ENCODE assay signal across 12 cellular contexts in genomic region chr5:151251001-151251551, GRCh38. TPM values are rescaled to one million over a fixed set of nuclear protein-coding genes. Genes with fewer than 3 reads are reported as not detected.
DNase-seq lines count a peak whose midpoint lies in the region; ATAC-seq, FAIRE-seq and TF ChIP-seq lines count a peak whose summit lies in the region.
"Had no signal": no experiment of that assay in that cellular context is flagged by ENCODE, and none has a peak within 500 bp of the region (broad histone marks: within the 10 kb centered on the region; RNA-seq: fewer than 3 reads in every experiment).

No MANE protein-coding gene starts in this region.

- no peak for TF ChIP-seq CTCF in Peyer's patch (IDR thresholded peaks at IDR 0.05)

- H3K27me3 Mint-ChIP-seq in activated naive CD8-positive, alpha-beta T cell treated with anti-CD3 and anti-CD28 coated beads, Interleukin-2, amount 10 ng/mL, durations not matched to agents 7 days and 5 days = no peaks in the 10 kb centered on the region

- H3K27ac ChIP-seq in Peyer's patch (peak overlapping the region; percentile 35 to 89 (median 77)), small intestine (ENCODE audit: low read depth in 1 of 2, low read length in 1 of 2) (peak overlapping the region; percentile 13 to 18)

- POLR2A ChIA-PET in activated naive CD8-positive, alpha-beta T cell treated with anti-CD3 and anti-CD28 coated beads, Interleukin-2, amount 10 ng/mL, durations not matched to agents 7 days and 5 days (lab: Charles Lee) = interaction anchor here (2.7 kb wide), 1 partner anchor 36 kb away, joined by 31 read pairs; no protein-coding TSS in a partner anchor

- FAIRE-seq in GM12892 (lab: Jason Lieb, UNC) (peak; percentile 65), small intestine (lab: Jason Lieb, UNC) (peak; percentile 5)
- FAIRE-seq: bronchial epithelial cell had no signal

- H3K4me3 Mint-ChIP-seq in activated naive CD8-positive, alpha-beta T cell treated with anti-CD3 and anti-CD28 coated beads, Interleukin-2, amount 10 ng/mL, durations not matched to agents 7 days and 5 days = peak overlapping the region; percentile 58

- WGBS in small intestine, 3 donors = 22 to 64% (median 33%) methylated on average over 5 of the region's 5 CpGs

- peak overlapping the region; percentile 76 for H3K27ac Mint-ChIP-seq in activated naive CD8-positive, alpha-beta T cell treated with anti-CD3 and anti-CD28 coated beads, Interleukin-2, amount 10 ng/mL, durations not matched to agents 7 days and 5 days

- peaks cover 2% of the 10 kb centered on the region for H3K36me3 Mint-ChIP-seq in activated naive CD8-positive, alpha-beta T cell treated with anti-CD3 and anti-CD28 coated beads, Interleukin-2, amount 10 ng/mL, durations not matched to agents 7 days and 5 days

- H3K9me3 ChIP-seq in Peyer's patch = no peaks in the 10 kb centered on the region
- no peaks in the 10 kb centered on the region for H3K9me3 ChIP-seq in small intestine (ENCODE audit: control insufficient read depth, low read depth)

- H3K36me3 ChIP-seq in Peyer's patch (no peaks in the 10 kb centered on the region), small intestine (ENCODE audit: control insufficient read depth in 2 of 2, insufficient read depth in 2 of 2, low read length in 2 of 2) (no peaks in the 10 kb centered on the region)

- H3K27me3 ChIP-seq in Peyer's patch (no peaks in the 10 kb centered on the region), small intestine (ENCODE audit: control insufficient read depth in 2 of 2, insufficient read depth in 2 of 2, low read length in 2 of 2) (no peaks in the 10 kb centered on the region)

- DNase-seq in GM12892 (ENCODE audit: insufficient read length) (no peak), Peyer's patch (peak in 1 of 3 donors; percentile 62), small intestine (peak; percentile 92), NOMO-1 (lab: John Stamatoyannopoulos, UW; ENCODE audit: unreplicated experiment in 2 of 2) (no peak), islet precursor cell (no peak)
- DNase-seq in activated naive CD8-positive, alpha-beta T cell treated with anti-CD3 and anti-CD28 coated beads, Interleukin-2, amount 10 ng/mL, durations not matched to agents 7 days and 5 days = no peak
- DNase-seq: kidney glomerular epithelial cell, NCI-H1105 treated with DMSO at 0.1 percent for 48 hours had no signal

- H3K4me1 Mint-ChIP-seq in activated naive CD8-positive, alpha-beta T cell treated with anti-CD3 and anti-CD28 coated beads, Interleukin-2, amount 10 ng/mL, durations not matched to agents 7 days and 5 days = peaks cover 24% of the 10 kb centered on the region

- H3K4me3 ChIP-seq in Peyer's patch = peak overlapping the region in 1 of 4 donors; percentile 7
- H3K4me3 ChIP-seq in small intestine (ENCODE audit: low read depth in 1 of 2, low read length in 2 of 2) = peak overlapping the region in 1 of 2 donors; percentile 7

- ATAC-seq in activated naive CD8-positive, alpha-beta T cell treated with anti-CD3 and anti-CD28 coated beads, Interleukin-2, amount 10 ng/mL, durations not matched to agents 7 days and 5 days (ENCODE audit: low read depth) = no peak
- no peak for ATAC-seq in HG03045 (IDR thresholded peaks at IDR 0.05; ENCODE audit: unreplicated experiment)
- ATAC-seq in GM21528 (IDR thresholded peaks at IDR 0.05; ENCODE audit: low FRiP score, unreplicated experiment) = no peak

- H3K9me3 Mint-ChIP-seq in activated naive CD8-positive, alpha-beta T cell treated with anti-CD3 and anti-CD28 coated beads, Interleukin-2, amount 10 ng/mL, durations not matched to agents 7 days and 5 days = no peaks in the 10 kb centered on the region

- TF ChIP-seq POLR2A in GM12892 (IDR thresholded peaks at IDR 0.05; ENCODE audit: low read depth, low read length) (no peak), Peyer's patch (IDR thresholded peaks at IDR 0.05) (no peak)

- H3K4me1 ChIP-seq in Peyer's patch (peaks cover 0 to 22% (median 0%) of the 10 kb centered on the region in 4 donors), small intestine (ENCODE audit: control insufficient read depth in 2 of 2, insufficient read depth in 1 of 2, low read depth in 1 of 2, low read length in 1 of 2) (no peaks in the 10 kb centered on the region)

RNA-seq across cellular contexts. Expression of gene GM2A, which starts 1.9 kb away (rescaled TPM):
- 71.5 TPM for polyA plus RNA-seq in GM12892 (2012; ENCODE audit: missing spikeins)
- total RNA-seq in Peyer's patch = 10 to 100 TPM; 15.1 to 27.2 (median 16.8) TPM
- total RNA-seq in activated naive CD8-positive, alpha-beta T cell treated with anti-CD3 and anti-CD28 coated beads, Interleukin-2, amount 10 ng/mL, durations not matched to agents 7 days and 5 days = 10 to 100 TPM; 19.3 to 20.6 TPM
- 10 to 100 TPM in 1 of 3 donors, 1 to 10 TPM in 2; 4.0 to 18.1 (median 6.2) TPM for polyA plus RNA-seq in small intestine

RNA-seq across cellular contexts. Expression of gene CCDC69, which starts 27.2 kb away (rescaled TPM):
- 41.2 TPM for polyA plus RNA-seq in GM12892 (2012; ENCODE audit: missing spikeins)
- 10 to 100 TPM; 15.8 to 86.6 (median 33.3) TPM for total RNA-seq in Peyer's patch
- total RNA-seq in activated naive CD8-positive, alpha-beta T cell treated with anti-CD3 and anti-CD28 coated beads, Interleukin-2, amount 10 ng/mL, durations not matched to agents 7 days and 5 days = 100 to 1,000 TPM; 108 to 110 TPM
- 10 to 100 TPM in 2 of 3 donors, 1 to 10 TPM in 1; 5.6 to 33.5 (median 22.4) TPM for polyA plus RNA-seq in small intestine

RNA-seq across cellular contexts. Expression of gene SLC36A3, which starts 52.5 kb away (rescaled TPM):
- not detected for polyA plus RNA-seq in GM12892 (2012; ENCODE audit: missing spikeins)
- total RNA-seq in Peyer's patch = not detected
- not detected for total RNA-seq in activated naive CD8-positive, alpha-beta T cell treated with anti-CD3 and anti-CD28 coated beads, Interleukin-2, amount 10 ng/mL, durations not matched to agents 7 days and 5 days
- not detected for polyA plus RNA-seq in small intestine
- total RNA-seq: bronchial epithelial cell, fibroblast of lung had no signal
- polyA plus RNA-seq: fibroblast of lung had no signal
